Comparison of ENCODE assay signal across 22 cellular contexts in genomic region chr3:103055021-103055420, GRCh38.
"Had no signal": no experiment of that assay in that cellular context is flagged by ENCODE, and none has a peak within 500 bp of the region (broad histone marks: within the 10 kb centered on the region; RNA-seq: fewer than 3 reads in every experiment).

No MANE protein-coding gene starts in this region.

- H3K36me3 ChIP-seq: colonic mucosa, heart right ventricle, left ventricle myocardium inferior, lower lobe of right lung, tibial nerve, upper lobe of right lung, vagina had no signal

- H3K36me3 Mint-ChIP-seq: natural killer cell treated with Interleukin-12 subunit alpha and Interleukin-12 subunit beta and Interleukin-15 and Interleukin-18, amount 100 ng/mL, for 72 hours; stimulated activated naive B cell treated with anti-CD40 and anti-IgM and Interleukin-4, amounts not matched to agents 10 μg/mL and 1 μg/mL and 100 μg/mL, for 72 hours had no signal

- H3K4me1 ChIP-seq: colonic mucosa, heart right ventricle, left ventricle myocardium inferior, lower lobe of right lung, parathyroid adenoma, psoas muscle, testis, vagina had no signal

- H3K27ac Mint-ChIP-seq: endodermal cell; immature natural killer cell; natural killer cell treated with Interleukin-12 subunit alpha and Interleukin-12 subunit beta and Interleukin-15 and Interleukin-18, amount 100 ng/mL, for 72 hours; stimulated activated naive B cell treated with anti-CD40 and anti-IgM and Interleukin-4, amounts not matched to agents 10 μg/mL and 1 μg/mL and 100 μg/mL, for 72 hours; stimulated activated naive CD8-positive, alpha-beta T cell treated with anti-CD3 and anti-CD28 coated beads, Interleukin-15, amount 100 ng/mL, for 72 hours had no signal

- DNase-seq: colonic mucosa; effector CD4-positive, alpha-beta T cell; endodermal cell; heart right ventricle; immature natural killer cell; left cardiac atrium; left ventricle myocardium inferior; lower lobe of right lung; mesenchymal stem cell; midbrain; occipital lobe; psoas muscle; stimulated activated CD4-positive, alpha-beta T cell treated with anti-CD3 and anti-CD28 coated beads, Interleukin-2, amount 100 ng/mL, for 24 hours; stimulated activated CD4-positive, alpha-beta T cell treated with anti-CD3 and anti-CD28 coated beads, Interleukin-4, amount 100 ng/mL, for 4 hours; stimulated activated naive B cell treated with anti-CD40 and anti-IgM and Interleukin-4, amounts not matched to agents 10 μg/mL and 1 μg/mL and 100 μg/mL, for 72 hours; stimulated activated naive CD8-positive, alpha-beta T cell treated with anti-CD3 and anti-CD28 coated beads, Interleukin-15, amount 100 ng/mL, for 72 hours; testis; upper lobe of right lung had no signal

- H3K4me3 Mint-ChIP-seq: endodermal cell; immature natural killer cell; natural killer cell treated with Interleukin-12 subunit alpha and Interleukin-12 subunit beta and Interleukin-15 and Interleukin-18, amount 100 ng/mL, for 72 hours; stimulated activated naive B cell treated with anti-CD40 and anti-IgM and Interleukin-4, amounts not matched to agents 10 μg/mL and 1 μg/mL and 100 μg/mL, for 72 hours; stimulated activated naive CD8-positive, alpha-beta T cell treated with anti-CD3 and anti-CD28 coated beads, Interleukin-15, amount 100 ng/mL, for 72 hours had no signal

- H2AFZ ChIP-seq: parathyroid adenoma had no signal

- H3K27ac ChIP-seq: colonic mucosa, heart right ventricle, left ventricle myocardium inferior, lower lobe of right lung, parathyroid adenoma, psoas muscle, testis, tibial nerve, upper lobe of right lung, vagina had no signal

- H3K9me3 ChIP-seq: colonic mucosa, heart right ventricle, left ventricle myocardium inferior, lower lobe of right lung, psoas muscle, testis, tibial nerve, upper lobe of right lung, vagina had no signal

- H3K4me1 Mint-ChIP-seq: stimulated activated naive B cell treated with anti-CD40 and anti-IgM and Interleukin-4, amounts not matched to agents 10 μg/mL and 1 μg/mL and 100 μg/mL, for 72 hours; stimulated activated naive CD8-positive, alpha-beta T cell treated with anti-CD3 and anti-CD28 coated beads, Interleukin-15, amount 100 ng/mL, for 72 hours had no signal

- H3K79me2 ChIP-seq: parathyroid adenoma had no signal

- H3K4me3 ChIP-seq: colonic mucosa, heart right ventricle, left ventricle myocardium inferior, lower lobe of right lung, psoas muscle, testis, tibial nerve, upper lobe of right lung, vagina had no signal

- H3K9ac ChIP-seq: parathyroid adenoma had no signal

- H3K27me3 ChIP-seq: colonic mucosa, heart right ventricle, testis, tibial nerve, upper lobe of right lung, vagina had no signal

- H3K9me3 Mint-ChIP-seq: endodermal cell; immature natural killer cell; natural killer cell treated with Interleukin-12 subunit alpha and Interleukin-12 subunit beta and Interleukin-15 and Interleukin-18, amount 100 ng/mL, for 72 hours had no signal

- H3K27me3 Mint-ChIP-seq: natural killer cell treated with Interleukin-12 subunit alpha and Interleukin-12 subunit beta and Interleukin-15 and Interleukin-18, amount 100 ng/mL, for 72 hours; stimulated activated naive B cell treated with anti-CD40 and anti-IgM and Interleukin-4, amounts not matched to agents 10 μg/mL and 1 μg/mL and 100 μg/mL, for 72 hours; stimulated activated naive CD8-positive, alpha-beta T cell treated with anti-CD3 and anti-CD28 coated beads, Interleukin-15, amount 100 ng/mL, for 72 hours had no signal
